Comparison of ENCODE assay signal across 9 cellular contexts in the genomic region with DNA sequence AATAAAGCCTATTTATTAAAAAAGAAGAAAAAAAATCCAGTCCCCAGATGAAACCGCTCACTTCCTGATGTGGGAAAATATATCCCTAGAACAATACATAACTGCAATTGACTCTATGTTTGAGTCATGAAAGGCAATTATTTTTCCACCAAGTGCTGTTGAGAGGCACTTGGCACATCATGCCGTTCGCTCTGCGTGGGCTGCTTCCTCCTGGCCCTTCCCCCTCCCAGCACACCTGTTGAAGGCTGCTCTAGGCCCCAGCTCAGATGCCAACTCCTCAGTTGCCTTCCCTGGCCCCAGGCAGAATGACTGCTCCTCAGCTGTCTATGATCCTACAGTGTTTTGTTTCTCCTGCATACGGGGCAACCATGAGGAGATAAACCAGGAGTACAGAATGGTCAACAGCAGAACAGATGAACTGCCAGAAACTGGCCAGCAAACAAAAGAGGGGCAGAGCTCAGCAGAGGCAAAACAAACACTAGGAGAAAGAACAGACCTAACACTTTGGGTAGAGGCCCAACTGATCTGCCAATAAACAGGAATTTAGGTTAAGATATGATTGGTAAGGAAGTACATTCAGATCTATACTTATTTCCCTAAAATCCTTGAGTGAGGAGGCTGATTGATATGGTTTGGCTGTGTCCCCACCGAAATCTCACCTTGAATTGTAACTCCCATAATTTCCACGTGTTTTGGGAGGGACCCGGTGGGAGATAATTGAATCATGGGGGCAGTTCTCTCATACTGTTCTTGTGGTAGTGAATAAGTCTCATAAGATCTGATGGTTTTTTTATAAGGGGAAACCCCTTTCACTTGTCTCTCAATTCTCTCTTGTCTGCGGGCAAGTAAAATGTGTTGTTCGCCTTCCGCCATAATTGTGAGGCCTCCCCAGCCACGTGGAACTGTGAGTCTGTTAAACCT. TPM values are rescaled to one million over a fixed set of nuclear protein-coding genes. Genes with fewer than 3 reads are reported as not detected.
A peak's percentile ranks its signal among the peaks of the same experiment; 100 is the strongest.
DNase-seq lines count a peak whose midpoint lies in the region; ATAC-seq and TF ChIP-seq lines count a peak whose summit lies in the region.
"Had no signal": no experiment of that assay in that cellular context is flagged by ENCODE, and none has a peak within 500 bp of the region (broad histone marks: within the 10 kb centered on the region; RNA-seq: fewer than 3 reads in every experiment).

No MANE protein-coding gene starts in this region.

- peaks cover 88% of the 10 kb centered on the region for H3K4me1 Mint-ChIP-seq in activated T-cell treated with anti-CD3 and anti-CD28 coated beads, Interleukin-2, amount 50 U/mL, for 4 hours (ENCODE audit: low read depth)

- H3K4me2 ChIP-seq in hepatocyte = no peak overlapping the region

- H3K9me3 ChIP-seq in hepatocyte (ENCODE audit: low read depth) = no peaks in the 10 kb centered on the region

- H3K4me3 Mint-ChIP-seq in activated T-cell treated with anti-CD3 and anti-CD28 coated beads, Interleukin-2, amount 50 U/mL, for 4 hours = peak overlapping the region; percentile 70

- H3K36me3 Mint-ChIP-seq in activated T-cell treated with anti-CD3 and anti-CD28 coated beads, Interleukin-2, amount 50 U/mL, for 4 hours (ENCODE audit: insufficient read depth) = peaks cover 67% of the 10 kb centered on the region

- TF ChIP-seq CTCF in hepatocyte (IDR thresholded peaks at IDR 0.05; ENCODE audit: poor library complexity) = no peak
- TF ChIP-seq CTCF in foreskin fibroblast (IDR thresholded peaks at IDR 0.05; ENCODE audit: low read depth, low read length) = no peak

- H3K27me3 Mint-ChIP-seq in activated T-cell treated with anti-CD3 and anti-CD28 coated beads, Interleukin-2, amount 50 U/mL, for 4 hours (ENCODE audit: low read depth) = no peaks in the 10 kb centered on the region

- H3K27ac ChIP-seq in hepatocyte = peak overlapping the region; percentile 22

- H3K36me3 ChIP-seq in hepatocyte (replicated peaks; ENCODE audit: insufficient read depth, low read depth) = no peaks in the 10 kb centered on the region

- no peaks in the 10 kb centered on the region for H3K27me3 ChIP-seq in hepatocyte

- DNase-seq in NCI-H345 (lab: John Stamatoyannopoulos, UW) = peak; percentile 77
- peak; percentile 72 for DNase-seq in activated T-cell treated with anti-CD3 and anti-CD28 coated beads, Interleukin-2, amount 50 U/mL, for 4 hours
- no peak for DNase-seq in hepatocyte (ENCODE audit: low spot score)
- peak; percentile 65 to 85 for DNase-seq in stimulated activated CD4-positive, alpha-beta T cell treated with anti-CD3 and anti-CD28 coated beads, Interleukin-4, amount 100 ng/mL, for 4 hours
- no peak for DNase-seq in foreskin fibroblast
- no peak for DNase-seq in glomerular visceral epithelial cell (ENCODE audit: extremely low spot score)

- H3K79me2 ChIP-seq in hepatocyte = no peaks in the 10 kb centered on the region

- no peak overlapping the region for H3K4me3 ChIP-seq in hepatocyte
- H3K4me3 ChIP-seq in foreskin fibroblast (ENCODE audit: low read depth in 1 of 2, low read length in 2 of 2) = no peak overlapping the region

- H3K9me3 Mint-ChIP-seq in activated T-cell treated with anti-CD3 and anti-CD28 coated beads, Interleukin-2, amount 50 U/mL, for 4 hours = no peaks in the 10 kb centered on the region

- no peaks in the 10 kb centered on the region for H4K20me1 ChIP-seq in hepatocyte (ENCODE audit: insufficient read depth, poor library complexity, severe bottlenecking)

- no peaks in the 10 kb centered on the region for H3K9me2 ChIP-seq in hepatocyte (replicated peaks; ENCODE audit: insufficient read depth)

- ATAC-seq in GM18508 (IDR thresholded peaks at IDR 0.05; ENCODE audit: insufficient read depth, unreplicated experiment) = peak; percentile 36
- ATAC-seq in HG02973 (IDR thresholded peaks at IDR 0.05; ENCODE audit: unreplicated experiment) = peak; percentile 65
- ATAC-seq in activated T-cell treated with anti-CD3 and anti-CD28 coated beads, Interleukin-2, amount 50 U/mL, for 4 hours = peak; percentile 67 to 68
- ATAC-seq: HCT116 had no signal

- 80% methylated on average over 12 of the region's 12 CpGs for WGBS in hepatocyte (ENCODE audit: low lambda C conversion rate, missing lambda C conversion rate)

- no peak overlapping the region for H2AFZ ChIP-seq in hepatocyte

- peaks cover 15% of the 10 kb centered on the region for H3K4me1 ChIP-seq in hepatocyte (ENCODE audit: insufficient read depth)

RNA-seq across cellular contexts. Expression of a gene that starts 58.7 kb away (rescaled TPM):
- total RNA-seq in activated T-cell treated with anti-CD3 and anti-CD28 coated beads, Interleukin-2, amount 50 U/mL, for 4 hours = 100 to 1,000 TPM; 251 to 257 (median 254) TPM
- total RNA-seq in hepatocyte = 86.8 and 96.1 TPM in 2 replicates
- polyA plus RNA-seq in hepatocyte = 48.2 and 54.4 TPM in 2 replicates

Comparison
In these comparisons a context has a peak if more than half of its experiments do, and no peak if none do; other contexts are left out.
1. DNase-seq: peak in NCI-H345 (single experiment), activated T-cell treated with anti-CD3 and anti-CD28 coated beads, Interleukin-2, amount 50 U/mL, for 4 hours (single experiment) and stimulated activated CD4-positive, alpha-beta T cell treated with anti-CD3 and anti-CD28 coated beads, Interleukin-4, amount 100 ng/mL, for 4 hours (2 of 2); none in hepatocyte (single experiment), foreskin fibroblast (0 of 2) and glomerular visceral epithelial cell (single experiment).
2. Peak in every context shown above with its lines, with median percentiles within 50 percentile points of each other: ATAC-seq.